In genomic region chr6:30750379-30750668, GRCh38 we compare ENCODE assay signal across 18 cellular contexts. TPM values are rescaled to one million over a fixed set of nuclear protein-coding genes. Genes with fewer than 3 reads are reported as not detected.
DNase-seq lines count a peak whose midpoint lies in the region; ATAC-seq and TF ChIP-seq lines count a peak whose summit lies in the region.
"Had no signal": no experiment of that assay in that cellular context is flagged by ENCODE, and none has a peak within 500 bp of the region (broad histone marks: within the 10 kb centered on the region; RNA-seq: fewer than 3 reads in every experiment).

No MANE protein-coding gene starts in this region.

- H3K27me3 ChIP-seq in ACC112 (ENCODE audit: insufficient read depth, low read length), result no peaks in the 10 kb centered on the region
- H3K27me3 ChIP-seq in Panc1 (ENCODE audit: control insufficient read depth, insufficient read depth, low read length), result no peaks in the 10 kb centered on the region
- no peaks in the 10 kb centered on the region for H3K27me3 ChIP-seq in esophagus (ENCODE audit: control insufficient read depth in 1 of 2, insufficient read depth in 2 of 2, low read length in 2 of 2)
- H3K27me3 ChIP-seq in SK-N-SH (ENCODE audit: insufficient read depth), result no peaks in the 10 kb centered on the region
- no peaks in the 10 kb centered on the region for H3K27me3 ChIP-seq in CD8-positive, alpha-beta T cell (ENCODE audit: insufficient read depth, low read length)
- H3K27me3 ChIP-seq: left lung had no signal

- H3K9me3 ChIP-seq in Panc1 (ENCODE audit: control insufficient read depth, insufficient read depth, low read depth, low read length) (no peaks in the 10 kb centered on the region), esophagus (ENCODE audit: control insufficient read depth in 2 of 2, insufficient read depth in 1 of 2, low read depth in 1 of 2, low read length in 1 of 2) (no peaks in the 10 kb centered on the region), SK-N-SH (no peaks in the 10 kb centered on the region)
- H3K9me3 ChIP-seq in CD8-positive, alpha-beta T cell (ENCODE audit: low read length), result no peaks in the 10 kb centered on the region
- H3K9me3 ChIP-seq: left lung had no signal

- H3K9me2 ChIP-seq in SK-N-SH, result no peaks in the 10 kb centered on the region

- H3K4me3 Mint-ChIP-seq in osteocyte (ENCODE audit: unreplicated experiment), result no peak overlapping the region
- H3K4me3 Mint-ChIP-seq in CD8-positive, alpha-beta T cell, result no peak overlapping the region
- H3K4me3 Mint-ChIP-seq: activated CD4-positive, alpha-beta T cell treated with anti-CD3 and anti-CD28 coated beads, Interleukin-2, amount 10 ng/mL, durations not matched to agents 7 days and 5 days; H9; natural killer cell treated with Interleukin-12 subunit alpha and Interleukin-12 subunit beta and Interleukin-15 and Interleukin-18, amount 100 ng/mL, for 72 hours; stimulated activated naive CD8-positive, alpha-beta T cell treated with anti-CD3 and anti-CD28 coated beads, Interleukin-15, amount 100 ng/mL, for 72 hours; T-helper 2 cell treated with Interferon-gamma antibody and Interleukin-4, amounts not matched to agents 5 μg/mL and 100 μg/mL, for 36 hours had no signal

- H3K4me2 ChIP-seq in SK-N-SH, result no peak overlapping the region

- H2AFZ ChIP-seq in ACC112 (ENCODE audit: low read length, unreplicated experiment) (no peak overlapping the region), SK-N-SH (ENCODE audit: low read depth) (no peak overlapping the region)

- TF ChIP-seq CTCF in Panc1 (IDR thresholded peaks at IDR 0.05), result no peak
- no peak for TF ChIP-seq CTCF in osteocyte (IDR thresholded peaks at IDR 0.05)
- TF ChIP-seq CTCF in SK-N-SH (IDR thresholded peaks at IDR 0.05), result no peak
- no peak for TF ChIP-seq CTCF in CD8-positive, alpha-beta T cell (IDR thresholded peaks at IDR 0.05)

- peak overlapping the region; percentile 100 for H3K27ac ChIP-seq in ACC112 (ENCODE audit: low read depth, low read length)
- H3K27ac ChIP-seq in Panc1 (ENCODE audit: low read length), result peak overlapping the region; percentile 91
- H3K27ac ChIP-seq in esophagus (ENCODE audit: low read depth in 2 of 2, low read length in 1 of 2), result peak overlapping the region; percentile 72 to 89
- H3K27ac ChIP-seq in SK-N-SH (ENCODE audit: low read depth in 2 of 2, low read length in 1 of 2), result peak overlapping the region in 1 of 2 experiments; percentile 65; a peak in 1 of 4 replicates
- no peak overlapping the region for H3K27ac ChIP-seq in CD8-positive, alpha-beta T cell (ENCODE audit: low read depth, low read length)

- in situ Hi-C loops in Panc1 (cut with HindIII; ENCODE audit: low pct_unique_long_range_greater_than_20kb, low sequenced_read_pairs), result no loop called here

- ATAC-seq in Panc1, result no peak
- no peak for ATAC-seq in HG03108 (IDR thresholded peaks at IDR 0.05; ENCODE audit: unreplicated experiment)
- ATAC-seq in CD8-positive, alpha-beta T cell, result no peak
- ATAC-seq: K562; left lung; natural killer cell treated with Interleukin-12 subunit alpha and Interleukin-12 subunit beta and Interleukin-15 and Interleukin-18, amount 100 ng/mL, for 72 hours; stimulated activated naive CD8-positive, alpha-beta T cell treated with anti-CD3 and anti-CD28 coated beads, Interleukin-15, amount 100 ng/mL, for 72 hours had no signal

- H3K79me2 ChIP-seq in ACC112 (ENCODE audit: control insufficient read depth, insufficient read depth, low read length, unreplicated experiment) (no peaks in the 10 kb centered on the region), SK-N-SH (ENCODE audit: insufficient read depth) (no peaks in the 10 kb centered on the region)

- POLR2A ChIA-PET in Panc1 (lab: Charles Lee) (interaction anchor here (0.6 kb wide), 1 partner anchor 163 kb away, joined by 11 read pairs; no protein-coding TSS in a partner anchor), SK-N-SH (lab: Yijun Ruan, JAX) (no interaction called here)
- POLR2A ChIA-PET in CD8-positive, alpha-beta T cell (lab: Charles Lee), result no interaction called here

- no peaks in the 10 kb centered on the region for H3K27me3 Mint-ChIP-seq in osteocyte (ENCODE audit: unreplicated experiment)
- H3K27me3 Mint-ChIP-seq in CD8-positive, alpha-beta T cell (ENCODE audit: low read depth), result no peaks in the 10 kb centered on the region
- H3K27me3 Mint-ChIP-seq: activated CD4-positive, alpha-beta T cell treated with anti-CD3 and anti-CD28 coated beads, Interleukin-2, amount 10 ng/mL, durations not matched to agents 7 days and 5 days; natural killer cell treated with Interleukin-12 subunit alpha and Interleukin-12 subunit beta and Interleukin-15 and Interleukin-18, amount 100 ng/mL, for 72 hours; stimulated activated naive CD8-positive, alpha-beta T cell treated with anti-CD3 and anti-CD28 coated beads, Interleukin-15, amount 100 ng/mL, for 72 hours had no signal

- H3K9ac ChIP-seq in SK-N-SH, result no peak overlapping the region

- H3K4me1 Mint-ChIP-seq in osteocyte (ENCODE audit: unreplicated experiment), result peaks cover 81% of the 10 kb centered on the region
- peaks cover 3% of the 10 kb centered on the region for H3K4me1 Mint-ChIP-seq in CD8-positive, alpha-beta T cell (ENCODE audit: low read depth)

- H3F3A ChIP-seq in SK-N-SH (replicated peaks; ENCODE audit: insufficient read depth), result peaks cover 35% of the 10 kb centered on the region

- no peaks in the 10 kb centered on the region for H3K9me3 Mint-ChIP-seq in osteocyte (ENCODE audit: unreplicated experiment)
- H3K9me3 Mint-ChIP-seq in CD8-positive, alpha-beta T cell, result no peaks in the 10 kb centered on the region
- H3K9me3 Mint-ChIP-seq: activated CD4-positive, alpha-beta T cell treated with anti-CD3 and anti-CD28 coated beads, Interleukin-2, amount 10 ng/mL, durations not matched to agents 7 days and 5 days; H9; natural killer cell treated with Interleukin-12 subunit alpha and Interleukin-12 subunit beta and Interleukin-15 and Interleukin-18, amount 100 ng/mL, for 72 hours; stimulated activated naive CD8-positive, alpha-beta T cell treated with anti-CD3 and anti-CD28 coated beads, Interleukin-15, amount 100 ng/mL, for 72 hours; T-helper 2 cell treated with Interferon-gamma antibody and Interleukin-4, amounts not matched to agents 5 μg/mL and 100 μg/mL, for 36 hours had no signal

- H3K4me3 ChIP-seq in ACC112 (ENCODE audit: low read depth, low read length), result no peak overlapping the region
- H3K4me3 ChIP-seq in Panc1 (ENCODE audit: low read depth in 2 of 2, low read length in 2 of 2), result no peak overlapping the region
- H3K4me3 ChIP-seq in esophagus (ENCODE audit: low read depth in 1 of 2, low read length in 2 of 2), result no peak overlapping the region
- H3K4me3 ChIP-seq in SK-N-SH (ENCODE audit: low read depth in 2 of 2, low read length in 1 of 2), result no peak overlapping the region
- H3K4me3 ChIP-seq in CD8-positive, alpha-beta T cell (ENCODE audit: low read depth, low read length), result no peak overlapping the region
- H3K4me3 ChIP-seq: K562, left lung had no signal

- BruUV-seq in Panc1 (replicated peaks; lab: Mats Ljungman, UMichigan), result no TSS peak

- DNase-seq in Panc1 (ENCODE audit: low read depth, low spot score), result no peak
- no peak for DNase-seq in osteocyte (ENCODE audit: extremely low spot score, unreplicated experiment)
- no peak for DNase-seq in SK-N-SH
- no peak for DNase-seq in EL
- no peak for DNase-seq in CD8-positive, alpha-beta T cell
- DNase-seq: activated CD4-positive, alpha-beta T cell treated with anti-CD3 and anti-CD28 coated beads, Interleukin-2, amount 10 ng/mL, durations not matched to agents 7 days and 5 days; DMS79; H9; hippocampal formation; left lung; NCI-H524 treated with DMSO at 0.1 percent for 48 hours; stimulated activated naive CD8-positive, alpha-beta T cell treated with anti-CD3 and anti-CD28 coated beads, Interleukin-15, amount 100 ng/mL, for 72 hours had no signal

- H3K27ac Mint-ChIP-seq in osteocyte (ENCODE audit: unreplicated experiment), result peak overlapping the region; percentile 96
- no peak overlapping the region for H3K27ac Mint-ChIP-seq in CD8-positive, alpha-beta T cell
- H3K27ac Mint-ChIP-seq: activated CD4-positive, alpha-beta T cell treated with anti-CD3 and anti-CD28 coated beads, Interleukin-2, amount 10 ng/mL, durations not matched to agents 7 days and 5 days; H9; natural killer cell treated with Interleukin-12 subunit alpha and Interleukin-12 subunit beta and Interleukin-15 and Interleukin-18, amount 100 ng/mL, for 72 hours; stimulated activated naive CD8-positive, alpha-beta T cell treated with anti-CD3 and anti-CD28 coated beads, Interleukin-15, amount 100 ng/mL, for 72 hours; T-helper 2 cell treated with Interferon-gamma antibody and Interleukin-4, amounts not matched to agents 5 μg/mL and 100 μg/mL, for 36 hours had no signal

- TF ChIP-seq EP300 in SK-N-SH (IDR thresholded peaks at IDR 0.05; ENCODE audit: borderline replicate concordance in 1 of 2, low read depth in 1 of 2, low read length in 1 of 2), result no peak

- CTCF ChIA-PET in Panc1 (lab: Charles Lee), result interaction anchor here (0.6 kb wide), 1 partner anchor 72 kb away, joined by 4 read pairs; no protein-coding TSS in a partner anchor
- CTCF ChIA-PET in SK-N-SH (lab: Yijun Ruan, JAX), result interaction anchor here (0.9 to 1.1 kb wide), 2 partner anchors 20 to 86 kb away, joined by 3 read pairs; no protein-coding TSS in a partner anchor
- CTCF ChIA-PET in CD8-positive, alpha-beta T cell (lab: Charles Lee), result no interaction called here

- peaks cover 74% of the 10 kb centered on the region for H3K4me1 ChIP-seq in ACC112 (ENCODE audit: control insufficient read depth, insufficient read depth, low read length, unreplicated experiment)
- H3K4me1 ChIP-seq in Panc1 (ENCODE audit: control insufficient read depth, insufficient read depth, low read length), result peaks cover 59% of the 10 kb centered on the region
- H3K4me1 ChIP-seq in esophagus (ENCODE audit: control insufficient read depth in 2 of 2, insufficient read depth in 2 of 2, low read length in 1 of 2), result peaks cover 0 to 14% of the 10 kb centered on the region in 2 donors
- H3K4me1 ChIP-seq in SK-N-SH (ENCODE audit: control insufficient read depth in 1 of 2, insufficient read depth in 2 of 2, low read depth in 1 of 2, low read length in 1 of 2), result peaks cover 16 to 37% of the 10 kb centered on the region in 2 experiments; a peak in 3 of 4 replicates
- no peaks in the 10 kb centered on the region for H3K4me1 ChIP-seq in CD8-positive, alpha-beta T cell (ENCODE audit: insufficient read depth, low read length)

- H4K20me1 ChIP-seq in SK-N-SH (ENCODE audit: insufficient read depth), result no peaks in the 10 kb centered on the region

- no peaks in the 10 kb centered on the region for H3K36me3 Mint-ChIP-seq in osteocyte (ENCODE audit: unreplicated experiment)
- H3K36me3 Mint-ChIP-seq in CD8-positive, alpha-beta T cell, result no peaks in the 10 kb centered on the region
- H3K36me3 Mint-ChIP-seq: natural killer cell treated with Interleukin-12 subunit alpha and Interleukin-12 subunit beta and Interleukin-15 and Interleukin-18, amount 100 ng/mL, for 72 hours had no signal

- H3K36me3 ChIP-seq in ACC112 (ENCODE audit: insufficient read depth, low read length), result no peaks in the 10 kb centered on the region
- H3K36me3 ChIP-seq in Panc1 (ENCODE audit: control insufficient read depth, insufficient read depth, low read length), result no peaks in the 10 kb centered on the region
- no peaks in the 10 kb centered on the region for H3K36me3 ChIP-seq in esophagus (ENCODE audit: control insufficient read depth in 2 of 2, insufficient read depth in 2 of 2, low read length in 1 of 2)
- H3K36me3 ChIP-seq in SK-N-SH (replicated peaks in 1 of 2; ENCODE audit: control insufficient read depth in 1 of 2, insufficient read depth in 2 of 2, low read length in 1 of 2), result no peaks in the 10 kb centered on the region
- no peaks in the 10 kb centered on the region for H3K36me3 ChIP-seq in CD8-positive, alpha-beta T cell (ENCODE audit: insufficient read depth, low read length)
- H3K36me3 ChIP-seq: left lung had no signal

- intact Hi-C loops in Panc1 (cut with micrococcal nuclease; ENCODE audit: unreplicated experiment), result no loop called here
- intact Hi-C loops in CD8-positive, alpha-beta T cell (cut with DNase I, micrococcal nuclease), result no loop called here

- no peak for TF ChIP-seq RAD21 in SK-N-SH (IDR thresholded peaks at IDR 0.05; ENCODE audit: low read length)

RNA-seq across cellular contexts. Expression of gene IER3, which starts 6.0 kb away (rescaled TPM):
- 106 TPM for total RNA-seq in Panc1 (2021; ENCODE audit: unreplicated experiment)
- 166 TPM for polyA plus RNA-seq in Panc1 (2012; ENCODE audit: insufficient read length)
- 100 to 1,000 TPM; 178 to 187 TPM for polyA plus RNA-seq in esophagus
- 395 and 418 TPM in 2 replicates for total RNA-seq in osteocyte
- polyA plus RNA-seq in SK-N-SH (2012; rRNA removed), result 12.9 and 14.0 TPM in 2 replicates
- polyA plus RNA-seq in SK-N-SH (2012; cell fraction: cytosol; rRNA removed), result 12.4 and 16.7 TPM in 2 replicates
- 27.7 and 30.1 TPM in 2 replicates for polyA plus RNA-seq in SK-N-SH (2012; cell fraction: nucleus; rRNA removed)
- 1 to 10 TPM; 9.7 to 9.9 TPM for total RNA-seq in CD8-positive, alpha-beta T cell

RNA-seq across cellular contexts. Expression of gene FLOT1, which starts 7.8 kb away (rescaled TPM):
- 176 TPM for total RNA-seq in Panc1 (2021; ENCODE audit: unreplicated experiment)
- polyA plus RNA-seq in Panc1 (2012; ENCODE audit: insufficient read length), result 221 TPM
- polyA plus RNA-seq in esophagus, result 10 to 100 TPM; 80.9 to 87.0 TPM
- 86.8 and 88.1 TPM in 2 replicates for total RNA-seq in osteocyte
- 457 and 462 TPM in 2 replicates for polyA plus RNA-seq in SK-N-SH (2012; rRNA removed)
- 377 and 388 TPM in 2 replicates for polyA plus RNA-seq in SK-N-SH (2012; cell fraction: cytosol; rRNA removed)
- 492 and 506 TPM in 2 replicates for polyA plus RNA-seq in SK-N-SH (2012; cell fraction: nucleus; rRNA removed)
- total RNA-seq in CD8-positive, alpha-beta T cell, result 10 to 100 TPM; 27.5 to 27.8 TPM

RNA-seq across cellular contexts. Expression of gene TUBB, which starts 30.2 kb away (rescaled TPM):
- total RNA-seq in Panc1 (2021; ENCODE audit: unreplicated experiment), result 853 TPM
- polyA plus RNA-seq in Panc1 (2012; ENCODE audit: insufficient read length), result 1,083 TPM
- polyA plus RNA-seq in esophagus, result 100 to 1,000 TPM; 142 to 313 TPM
- 725 and 729 TPM in 2 replicates for total RNA-seq in osteocyte
- polyA plus RNA-seq in SK-N-SH (2012; rRNA removed), result 1,037 and 1,093 TPM in 2 replicates
- 629 and 839 TPM in 2 replicates for polyA plus RNA-seq in SK-N-SH (2012; cell fraction: cytosol; rRNA removed)
- polyA plus RNA-seq in SK-N-SH (2012; cell fraction: nucleus; rRNA removed), result 576 and 657 TPM in 2 replicates
- total RNA-seq in CD8-positive, alpha-beta T cell, result 10 to 100 TPM; 61.3 to 63.1 TPM

RNA-seq across cellular contexts. Expression of gene MDC1, which starts 33.2 kb away (rescaled TPM):
- total RNA-seq in Panc1 (2021; ENCODE audit: unreplicated experiment) (68.6 TPM), osteocyte (37.7 and 40.1 TPM in 2 replicates)
- polyA plus RNA-seq in Panc1 (2012; ENCODE audit: insufficient read length), result 36.0 TPM
- polyA plus RNA-seq in esophagus (1 to 10 TPM; 5.9 to 8.1 TPM), SK-N-SH (2012; rRNA removed) (5.9 and 10.4 TPM in 2 replicates)
- 4.0 and 5.9 TPM in 2 replicates for polyA plus RNA-seq in SK-N-SH (2012; cell fraction: cytosol; rRNA removed)
- polyA plus RNA-seq in SK-N-SH (2012; cell fraction: nucleus; rRNA removed), result 31.1 and 38.0 TPM in 2 replicates
- total RNA-seq in CD8-positive, alpha-beta T cell, result 10 to 100 TPM; 38.9 to 48.8 TPM

RNA-seq across cellular contexts. Expression of gene NRM, which starts 59.5 kb away (rescaled TPM):
- total RNA-seq in Panc1 (2021; ENCODE audit: unreplicated experiment) (21.9 TPM), osteocyte (28.1 and 31.5 TPM in 2 replicates)
- polyA plus RNA-seq in Panc1 (2012; ENCODE audit: insufficient read length), result 26.9 TPM
- polyA plus RNA-seq in esophagus (10 to 100 TPM; 14.2 to 15.4 TPM), SK-N-SH (2012; rRNA removed) (19.7 and 26.8 TPM in 2 replicates)
- polyA plus RNA-seq in SK-N-SH (2012; cell fraction: cytosol; rRNA removed), result 11.9 and 19.3 TPM in 2 replicates
- 15.7 and 18.5 TPM in 2 replicates for polyA plus RNA-seq in SK-N-SH (2012; cell fraction: nucleus; rRNA removed)
- total RNA-seq in CD8-positive, alpha-beta T cell, result 1 to 10 TPM; 1.5 to 2.0 TPM

Comparison
In these comparisons a context has a peak if more than half of its experiments do, and no peak if none do; other contexts are left out.
1. RNA of gene TUBB, which starts 30.2 kb away (total RNA-seq): 853 TPM in Panc1 (single experiment) and 725 to 729 TPM in osteocyte; 61.3 to 63.1 TPM in CD8-positive, alpha-beta T cell; every median in the first group is over 10 times any median in the second.